Comparison of ENCODE assay signal across 28 cellular contexts in genomic region chr11:20211691-20212090, GRCh38.
"Had no signal": no experiment of that assay in that cellular context is flagged by ENCODE, and none has a peak within 500 bp of the region (broad histone marks: within the 10 kb centered on the region; RNA-seq: fewer than 3 reads in every experiment).

No MANE protein-coding gene starts in this region.

- H3K9me2 ChIP-seq: SK-N-SH had no signal

- H3K4me1 ChIP-seq: SJSA1 had no signal

- H3K27ac ChIP-seq: PC-9, SJSA1 had no signal

- H3K9ac ChIP-seq: SK-N-SH had no signal

- H3K4me3 ChIP-seq: MG63, PC-9, SJSA1 had no signal

- H3K27me3 ChIP-seq: MG63 had no signal

- ATAC-seq: Panc1 had no signal

- H2AFZ ChIP-seq: PC-9 had no signal

- H3K36me3 ChIP-seq: MG63, SJSA1 had no signal

- H3K9me3 ChIP-seq: MG63, SJSA1, SK-N-SH had no signal

- DNase-seq: Kasumi-1, MG63, MV-4-11, NCI-H1092, NCI-H1105, NCI-H1417 treated with DMSO at 0.1 percent for 48 hours, NCI-H1436 treated with DMSO at 0.1 percent for 48 hours, NCI-H1694 treated with DMSO at 0.1 percent for 48 hours, NCI-H187 treated with DMSO at 0.1 percent for 48 hours, NCI-H2029, NCI-H2081, NCI-H2227 treated with DMSO at 0.1 percent for 48 hours, NCI-H345, NCI-H446, NCI-H510A treated with DMSO at 0.1 percent for 48 hours, NCI-H524 treated with DMSO at 0.1 percent for 48 hours, NCI-H526 treated with DMSO at 0.1 percent for 48 hours, NCI-H748 treated with DMSO at 0.1 percent for 48 hours, NCI-H82, PC-9, Right ventricle myocardium superior, SHP77 treated with DMSO at 0.1 percent for 48 hours, SK-N-SH, SW 1271, T-helper 1 cell, T-helper 2 cell had no signal

- H3K4me2 ChIP-seq: PC-9, SK-N-SH had no signal
